Comparison of ENCODE assay signal across 12 cellular contexts in genomic region chr16:920722-921121, GRCh38. TPM values are rescaled to one million over a fixed set of nuclear protein-coding genes. Genes with fewer than 3 reads are reported as not detected.
A peak's percentile ranks its signal among the peaks of the same experiment; 100 is the strongest.
DNase-seq lines count a peak whose midpoint lies in the region; ATAC-seq and TF ChIP-seq lines count a peak whose summit lies in the region.
"Had no signal": no experiment of that assay in that cellular context is flagged by ENCODE, and none has a peak within 500 bp of the region (broad histone marks: within the 10 kb centered on the region; RNA-seq: fewer than 3 reads in every experiment).

No MANE protein-coding gene starts in this region.

- ATAC-seq in PC-3 (no peak), HG03045 (IDR thresholded peaks at IDR 0.05; ENCODE audit: unreplicated experiment) (no peak)
- ATAC-seq: upper lobe of right lung had no signal

- DNase-seq in AG04449 (ENCODE audit: low read depth, low spot score) (peak; percentile 7), NCI-H524 treated with DMSO at 0.1 percent for 48 hours (lab: John Stamatoyannopoulos, UW) (peak; percentile 15), glutamatergic neuron (peak; percentile 87), osteocyte (ENCODE audit: extremely low spot score, unreplicated experiment) (no peak), PC-3 (no peak)
- DNase-seq in activated naive CD4-positive, alpha-beta T cell treated with anti-CD3 and anti-CD28 coated beads, Interleukin-2, amount 50 U/mL, for 16 hours = no peak
- no peak for DNase-seq in central memory CD4-positive, alpha-beta T cell
- DNase-seq: activated effector memory CD4-positive, alpha-beta T cell treated with Interleukin-2 at 50 U/mL for 16 hours; MM.1S; upper lobe of right lung had no signal

- intact Hi-C loops in PC-3 (cut with micrococcal nuclease) = no loop called here

- H3K9me2 ChIP-seq in PC-3 (replicated peaks; ENCODE audit: low read length) = no peaks in the 10 kb centered on the region

- H3K4me1 ChIP-seq in PC-3 (ENCODE audit: insufficient read depth, low read length) = no peaks in the 10 kb centered on the region
- H3K4me1 ChIP-seq: upper lobe of right lung had no signal

- H3K4me3 Mint-ChIP-seq in glutamatergic neuron (ENCODE audit: unreplicated experiment) (peak overlapping the region; percentile 67), osteocyte (ENCODE audit: unreplicated experiment) (peak overlapping the region; percentile 23)

- H3K27me3 Mint-ChIP-seq in glutamatergic neuron (ENCODE audit: unreplicated experiment) (peaks cover 6% of the 10 kb centered on the region), osteocyte (ENCODE audit: unreplicated experiment) (no peaks in the 10 kb centered on the region)

- H3K36me3 Mint-ChIP-seq in glutamatergic neuron (ENCODE audit: unreplicated experiment) = peaks cover 24% of the 10 kb centered on the region
- H3K36me3 Mint-ChIP-seq in osteocyte (ENCODE audit: unreplicated experiment) = peaks cover 25% of the 10 kb centered on the region

- no peaks in the 10 kb centered on the region for H3K9me3 ChIP-seq in PC-3 (ENCODE audit: low read length)
- H3K9me3 ChIP-seq: upper lobe of right lung had no signal

- no peak overlapping the region for H3K4me2 ChIP-seq in PC-3 (ENCODE audit: low read length)

- POLR2A ChIA-PET in AG04449 (lab: Yijun Ruan, JAX) = interaction anchor here (0.9 kb wide), 1 partner anchor 52 kb away, joined by 4 read pairs; no protein-coding TSS in a partner anchor
- POLR2A ChIA-PET in PC-3 (lab: Charles Lee; ENCODE audit: unreplicated experiment) = no interaction called here

- H3K4me1 Mint-ChIP-seq in glutamatergic neuron (ENCODE audit: low read depth, unreplicated experiment) = peaks cover 24% of the 10 kb centered on the region
- peaks cover 32% of the 10 kb centered on the region for H3K4me1 Mint-ChIP-seq in osteocyte (ENCODE audit: unreplicated experiment)

- H3K36me3 ChIP-seq in PC-3 (ENCODE audit: low read depth, low read length) = no peaks in the 10 kb centered on the region
- H3K36me3 ChIP-seq: upper lobe of right lung had no signal

- no peak for TF ChIP-seq CTCF in AG04449 (IDR thresholded peaks at IDR 0.05; ENCODE audit: insufficient read depth, low read length, missing control alignments)
- no peak for TF ChIP-seq CTCF in glutamatergic neuron (IDR thresholded peaks at IDR 0.05; ENCODE audit: partially characterized antibody, unreplicated experiment)
- TF ChIP-seq CTCF in osteocyte (IDR thresholded peaks at IDR 0.05) = no peak
- no peak for TF ChIP-seq CTCF in PC-3 (conservative IDR thresholded peaks at IDR 0.05; ENCODE audit: low read depth, low read length)

- no peaks in the 10 kb centered on the region for H3K79me2 ChIP-seq in PC-3 (ENCODE audit: low read length)

- no peak overlapping the region for H2AFZ ChIP-seq in PC-3 (ENCODE audit: low read length)

- no peaks in the 10 kb centered on the region for H4K20me1 ChIP-seq in PC-3 (ENCODE audit: low read length)

- H3K27ac Mint-ChIP-seq in glutamatergic neuron (ENCODE audit: unreplicated experiment) = peak overlapping the region; percentile 84
- peak overlapping the region; percentile 88 for H3K27ac Mint-ChIP-seq in osteocyte (ENCODE audit: unreplicated experiment)

- H3K9ac ChIP-seq in PC-3 (ENCODE audit: low read length) = no peak overlapping the region

- H3K27ac ChIP-seq in PC-3 (ENCODE audit: low read length) = no peak overlapping the region
- H3K27ac ChIP-seq: upper lobe of right lung had no signal

- no TSS peak for BruUV-seq in PC-3 (replicated peaks; lab: Mats Ljungman, UMichigan)

- peaks cover 16% of the 10 kb centered on the region for H3K9me3 Mint-ChIP-seq in glutamatergic neuron (ENCODE audit: unreplicated experiment)
- H3K9me3 Mint-ChIP-seq in osteocyte (ENCODE audit: unreplicated experiment) = peaks cover 4% of the 10 kb centered on the region

- H3F3A ChIP-seq in PC-3 (ENCODE audit: low read length, unreplicated experiment) = no peaks in the 10 kb centered on the region

- no peak overlapping the region; the same call in 1 of the 2 replicates for H3K4me3 ChIP-seq in AG04449 (ENCODE audit: low read depth, low read length)
- no peak overlapping the region for H3K4me3 ChIP-seq in PC-3 (ENCODE audit: low read length)
- H3K4me3 ChIP-seq: lung, upper lobe of right lung had no signal

- H3K27me3 ChIP-seq in PC-3 (ENCODE audit: low read length) = no peaks in the 10 kb centered on the region
- H3K27me3 ChIP-seq: upper lobe of right lung had no signal

- CTCF ChIA-PET in AG04449 (lab: Yijun Ruan, JAX) = interaction anchor here (0.8 to 1.5 kb wide), 2 partner anchors 20 to 135 kb away, joined by 3 read pairs; no protein-coding TSS in a partner anchor
- CTCF ChIA-PET in PC-3 (lab: Charles Lee) = no interaction called here

RNA-seq across cellular contexts. Expression of gene LMF1, which starts 50.1 kb away (rescaled TPM):
- 17.4 TPM for total RNA-seq in glutamatergic neuron (ENCODE audit: unreplicated experiment)
- total RNA-seq in osteocyte = 24.6 and 27.4 TPM in 2 replicates
- 12.9 and 13.5 TPM in 2 replicates for total RNA-seq in PC-3 (2014; rRNA removed)

Comparison
In these comparisons a context has a peak if more than half of its experiments do, and no peak if none do; other contexts are left out.
1. DNase-seq: peak in AG04449 (single experiment), NCI-H524 treated with DMSO at 0.1 percent for 48 hours (single experiment) and glutamatergic neuron (single experiment); none in osteocyte (single experiment), PC-3 (single experiment), activated naive CD4-positive, alpha-beta T cell treated with anti-CD3 and anti-CD28 coated beads, Interleukin-2, amount 50 U/mL, for 16 hours (single experiment) and central memory CD4-positive, alpha-beta T cell (single experiment).